12 cellular contexts compared by ENCODE assay signal in the genomic region with DNA sequence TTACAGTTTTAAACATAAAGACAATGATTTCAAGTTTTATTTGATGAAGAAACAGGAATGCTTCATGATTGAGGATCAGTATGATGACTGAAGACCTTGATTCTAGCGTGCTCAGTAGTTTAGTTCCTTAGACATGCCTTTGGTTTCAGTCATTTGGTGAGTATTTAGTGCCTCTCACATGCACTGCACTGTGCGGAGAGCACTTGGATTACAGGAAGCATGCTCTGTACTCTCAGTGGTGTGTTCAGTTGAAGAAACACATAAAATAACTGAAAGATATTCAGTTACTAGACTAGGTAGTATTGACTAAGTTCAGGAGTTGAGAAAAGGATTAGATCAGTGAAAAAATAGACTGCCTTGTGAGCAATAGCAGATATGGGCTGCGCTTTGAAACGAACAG. TPM values are rescaled to one million over a fixed set of nuclear protein-coding genes. Genes with fewer than 3 reads are reported as not detected.
DNase-seq lines count a peak whose midpoint lies in the region; ATAC-seq lines count a peak whose summit lies in the region.
"Had no signal": no experiment of that assay in that cellular context is flagged by ENCODE, and none has a peak within 500 bp of the region (broad histone marks: within the 10 kb centered on the region; RNA-seq: fewer than 3 reads in every experiment).

No MANE protein-coding gene starts in this region.

- DNase-seq in CD4-positive, alpha-beta memory T cell: no peak
- DNase-seq in HCEC 1CT (peak; percentile 41), adipocyte (ENCODE audit: low read depth) (peak; percentile 20), head of caudate nucleus (no peak), NCI-H2171 (lab: John Stamatoyannopoulos, UW) (no peak), NCI-H526 (lab: John Stamatoyannopoulos, UW) (no peak)
- DNase-seq in naive thymus-derived CD4-positive, alpha-beta T cell: no peak
- DNase-seq: islet precursor cell, KBM-7, NCI-H2029 treated with DMSO at 0.1 percent for 48 hours had no signal

- peak overlapping the region in 4 of 7 donors; percentile 13 to 84 (median 48) for H3K27ac Mint-ChIP-seq in CD4-positive, alpha-beta memory T cell
- peak overlapping the region in 5 of 9 donors; percentile 6 to 50 (median 19) for H3K27ac Mint-ChIP-seq in naive thymus-derived CD4-positive, alpha-beta T cell

- H3K4me3 ChIP-seq in CD4-positive, alpha-beta memory T cell (ENCODE audit: low read length in 2 of 2): no peak overlapping the region
- no peak overlapping the region for H3K4me3 ChIP-seq in adipocyte (ENCODE audit: low read length)
- no peak overlapping the region for H3K4me3 ChIP-seq in naive thymus-derived CD4-positive, alpha-beta T cell (ENCODE audit: low read length)
- H3K4me3 ChIP-seq: HAP-1 had no signal

- H3K4me1 Mint-ChIP-seq in CD4-positive, alpha-beta memory T cell: peaks cover 18 to 29% (median 24%) of the 10 kb centered on the region in 4 donors
- peaks cover 0 to 30% (median 10%) of the 10 kb centered on the region in 7 donors for H3K4me1 Mint-ChIP-seq in naive thymus-derived CD4-positive, alpha-beta T cell

- no peaks in the 10 kb centered on the region for H3K27me3 Mint-ChIP-seq in CD4-positive, alpha-beta memory T cell
- H3K27me3 Mint-ChIP-seq in naive thymus-derived CD4-positive, alpha-beta T cell: no peaks in the 10 kb centered on the region

- no peaks in the 10 kb centered on the region for H3K9me3 Mint-ChIP-seq in CD4-positive, alpha-beta memory T cell
- no peaks in the 10 kb centered on the region for H3K9me3 Mint-ChIP-seq in naive thymus-derived CD4-positive, alpha-beta T cell

- intact Hi-C loops in CD4-positive, alpha-beta memory T cell (cut with micrococcal nuclease): no loop called here
- intact Hi-C loops in naive thymus-derived CD4-positive, alpha-beta T cell (cut with micrococcal nuclease): loop anchor here in 1 of 2 donors (2.0 kb wide), 1 partner anchor 17 kb away; no protein-coding TSS in a partner anchor
- intact Hi-C loops in head of caudate nucleus (cut with DNase I): loop anchor here (5.0 kb wide), 3 partner anchors 38 to 288 kb away; a partner anchor contains a TSS

- CTCF ChIA-PET in CD4-positive, alpha-beta memory T cell (lab: Charles Lee; ENCODE audit: partially characterized antibody): interaction anchor here (1.5 kb wide), 1 partner anchor 287 kb away, joined by 8 read pairs; no protein-coding TSS in a partner anchor
- CTCF ChIA-PET in naive thymus-derived CD4-positive, alpha-beta T cell (lab: Charles Lee): interaction anchor here (1.1 kb wide), 1 partner anchor 287 kb away, joined by 5 read pairs; no protein-coding TSS in a partner anchor

- no peak overlapping the region for H3K27ac ChIP-seq in CD4-positive, alpha-beta memory T cell (ENCODE audit: low read depth, low read length)
- no peak overlapping the region for H3K27ac ChIP-seq in naive thymus-derived CD4-positive, alpha-beta T cell (ENCODE audit: low read depth, low read length)

- no peak overlapping the region for H3K9ac ChIP-seq in adipocyte (ENCODE audit: low read length)

- peaks cover 14% of the 10 kb centered on the region for H3K4me1 ChIP-seq in CD4-positive, alpha-beta memory T cell (ENCODE audit: insufficient read depth, low read length)
- peaks cover 21% of the 10 kb centered on the region for H3K4me1 ChIP-seq in adipocyte (ENCODE audit: control insufficient read depth, insufficient read depth, low read length)
- peaks cover 0 to 1% of the 10 kb centered on the region in 2 donors for H3K4me1 ChIP-seq in naive thymus-derived CD4-positive, alpha-beta T cell (ENCODE audit: control insufficient read depth in 2 of 2, insufficient read depth in 2 of 2, low read length in 2 of 2)
- H3K4me1 ChIP-seq: HAP-1 had no signal

- no peaks in the 10 kb centered on the region for H3K9me3 ChIP-seq in CD4-positive, alpha-beta memory T cell (ENCODE audit: control insufficient read depth in 1 of 2, low read length in 2 of 2)
- no peaks in the 10 kb centered on the region for H3K9me3 ChIP-seq in adipocyte (ENCODE audit: control insufficient read depth, low read length)
- no peaks in the 10 kb centered on the region for H3K9me3 ChIP-seq in naive thymus-derived CD4-positive, alpha-beta T cell (ENCODE audit: control insufficient read depth in 2 of 3, low read length in 3 of 3)
- H3K9me3 ChIP-seq: HAP-1 had no signal

- POLR2A ChIA-PET in CD4-positive, alpha-beta memory T cell (lab: Charles Lee; ENCODE audit: partially characterized antibody): interaction anchor here (1.0 to 1.2 kb wide), 2 partner anchors 21 to 89 kb away, joined by 3 to 5 read pairs; a partner anchor contains a TSS
- POLR2A ChIA-PET in naive thymus-derived CD4-positive, alpha-beta T cell (lab: Charles Lee): no interaction called here

- no peaks in the 10 kb centered on the region for H3K27me3 ChIP-seq in CD4-positive, alpha-beta memory T cell (ENCODE audit: insufficient read depth, low read length)
- H3K27me3 ChIP-seq in adipocyte (replicated peaks; ENCODE audit: control insufficient read depth, insufficient read depth, low read length): no peaks in the 10 kb centered on the region
- no peaks in the 10 kb centered on the region for H3K27me3 ChIP-seq in naive thymus-derived CD4-positive, alpha-beta T cell (ENCODE audit: control insufficient read depth in 2 of 2, insufficient read depth in 2 of 2, low read length in 2 of 2)

- H3K4me3 Mint-ChIP-seq in CD4-positive, alpha-beta memory T cell: no peak overlapping the region
- H3K4me3 Mint-ChIP-seq in naive thymus-derived CD4-positive, alpha-beta T cell: no peak overlapping the region

- peaks cover 48 to 66% of the 10 kb centered on the region in 2 donors for H3K36me3 Mint-ChIP-seq in CD4-positive, alpha-beta memory T cell
- peaks cover 24 to 65% (median 44%) of the 10 kb centered on the region in 5 donors for H3K36me3 Mint-ChIP-seq in naive thymus-derived CD4-positive, alpha-beta T cell

- ATAC-seq in naive thymus-derived CD4-positive, alpha-beta T cell: no peak
- no peak for ATAC-seq in GM19452 (IDR thresholded peaks at IDR 0.05; ENCODE audit: unreplicated experiment)

- peaks cover 55% of the 10 kb centered on the region for H3K36me3 ChIP-seq in CD4-positive, alpha-beta memory T cell (ENCODE audit: insufficient read depth, low read length)
- peaks cover 69% of the 10 kb centered on the region for H3K36me3 ChIP-seq in adipocyte (ENCODE audit: control insufficient read depth, insufficient read depth, low read length, severe bottlenecking)
- H3K36me3 ChIP-seq in naive thymus-derived CD4-positive, alpha-beta T cell (ENCODE audit: control insufficient read depth in 2 of 3, insufficient read depth in 3 of 3, low read length in 3 of 3): peaks cover 27 to 67% (median 46%) of the 10 kb centered on the region in 3 experiments

RNA-seq across cellular contexts. Expression of a gene that starts 25.5 kb away (rescaled TPM):
- total RNA-seq in CD4-positive, alpha-beta memory T cell: 100 to 1,000 TPM; 117 to 125 TPM
- polyA plus RNA-seq in CD4-positive, alpha-beta memory T cell: 100 to 1,000 TPM in 1 of 2 donors, 10 to 100 TPM in 1; 46.3 to 104 TPM
- 100 to 1,000 TPM; 120 to 158 (median 127) TPM for total RNA-seq in naive thymus-derived CD4-positive, alpha-beta T cell
- 10 to 100 TPM; 66.6 to 83.0 TPM for polyA plus RNA-seq in naive thymus-derived CD4-positive, alpha-beta T cell

RNA-seq across cellular contexts. Expression of a gene that starts 52.1 kb away (rescaled TPM):
- total RNA-seq in CD4-positive, alpha-beta memory T cell: 10 to 100 TPM; 15.1 to 17.1 TPM
- polyA plus RNA-seq in CD4-positive, alpha-beta memory T cell: 10 to 100 TPM; 23.7 to 29.9 TPM
- 100 to 1,000 TPM in 1 of 5 experiments, 10 to 100 TPM in 1, 1 to 10 TPM in 3; 2.5 to 266 (median 6.7) TPM for total RNA-seq in naive thymus-derived CD4-positive, alpha-beta T cell
- 1 to 10 TPM in 1 of 2 donors, under 1 TPM in 1; 0.85 to 3.0 TPM for polyA plus RNA-seq in naive thymus-derived CD4-positive, alpha-beta T cell

Comparison
In these comparisons a context has a peak if more than half of its experiments do, and no peak if none do; other contexts are left out.
1. DNase-seq: peak in HCEC 1CT (single experiment) and adipocyte (single experiment); none in CD4-positive, alpha-beta memory T cell (0 of 5), naive thymus-derived CD4-positive, alpha-beta T cell (0 of 9), head of caudate nucleus (0 of 42), NCI-H2171 (single experiment) and NCI-H526 (0 of 2).